Comparison of ENCODE assay signal across 16 cellular contexts in the genomic region with DNA sequence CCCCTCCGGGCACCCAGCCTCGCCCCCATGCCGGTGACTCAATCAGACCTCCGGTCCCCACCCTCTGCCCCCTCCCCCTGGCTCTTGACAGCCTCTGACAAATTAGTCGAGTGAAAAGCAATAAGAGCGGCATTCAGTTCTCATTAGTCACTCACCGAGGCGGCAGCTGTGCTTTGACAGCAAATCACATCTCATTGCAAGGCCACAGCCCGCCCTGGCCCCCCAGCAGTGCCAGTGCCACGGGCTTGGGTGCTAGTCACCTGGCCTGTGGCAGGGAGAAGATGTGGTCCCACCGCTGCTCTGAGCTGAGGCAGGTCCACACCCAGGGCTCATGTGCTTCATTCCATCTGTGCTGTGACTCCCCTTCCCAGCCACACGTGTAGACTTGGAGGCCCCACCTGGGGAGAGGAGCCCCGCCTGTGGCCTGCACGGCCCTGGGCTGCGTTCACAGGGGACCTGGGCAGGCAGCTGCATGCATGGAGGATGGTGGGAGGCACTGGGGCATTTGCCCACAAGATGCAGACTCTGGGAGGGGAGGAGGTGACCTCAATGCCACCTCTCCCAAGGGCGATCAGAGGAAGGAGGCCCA. TPM values are rescaled to one million over a fixed set of nuclear protein-coding genes. Genes with fewer than 3 reads are reported as not detected.
A peak's percentile ranks its signal among the peaks of the same experiment; 100 is the strongest.
DNase-seq lines count a peak whose midpoint lies in the region; ATAC-seq and TF ChIP-seq lines count a peak whose summit lies in the region.
"Had no signal": no experiment of that assay in that cellular context is flagged by ENCODE, and none has a peak within 500 bp of the region (broad histone marks: within the 10 kb centered on the region; RNA-seq: fewer than 3 reads in every experiment).

No MANE protein-coding gene starts in this region.

- in situ Hi-C loops in transverse colon (cut with MboI; ENCODE audit: low pct_ligation_motif_present in 1 of 4, low pct_unique_long_range_greater_than_20kb in 1 of 4, low sequenced_read_pairs in 3 of 4) = loop anchor here in 1 of 4 donors (25.0 kb wide), 2 partner anchors 108 to 233 kb away; partner anchors contain the start of gene TSSC4

- intact Hi-C loops in activated CD4-positive, alpha-beta T cell treated with anti-CD3 and anti-CD28 coated beads, Interleukin-2, amount 10 ng/mL, durations not matched to agents 24 days and 14 days (cut with micrococcal nuclease) = no loop called here
- intact Hi-C loops in transverse colon (cut with DNase I; ENCODE audit: low total_unique reads) = no loop called here

- H3K4me3 ChIP-seq in fibroblast of pulmonary artery (replicated peaks; ENCODE audit: low read depth, low read length) (no peak overlapping the region), smooth muscle cell (no peak overlapping the region), transverse colon (no peak overlapping the region)
- H3K4me3 ChIP-seq: heart left ventricle, K562 had no signal

- no peaks in the 10 kb centered on the region for H3K36me3 Mint-ChIP-seq in activated CD4-positive, alpha-beta T cell treated with anti-CD3 and anti-CD28 coated beads, Interleukin-2, amount 10 ng/mL, durations not matched to agents 24 days and 14 days (ENCODE audit: low read depth)

- H4K20me1 ChIP-seq in smooth muscle cell (ENCODE audit: low read depth) = no peaks in the 10 kb centered on the region

- no peaks in the 10 kb centered on the region for H3K79me2 ChIP-seq in smooth muscle cell (ENCODE audit: low read depth)

- peak; percentile 72 for DNase-seq in HCEC 1CT
- DNase-seq in RKO (ENCODE audit: low spot score) = peak; percentile 64
- DNase-seq in fibroblast of pulmonary artery (ENCODE audit: low read depth) = peak; percentile 27
- no peak for DNase-seq in smooth muscle cell (lab: John Stamatoyannopoulos, UW; ENCODE audit: unreplicated experiment)
- DNase-seq in activated CD4-positive, alpha-beta T cell treated with anti-CD3 and anti-CD28 coated beads, Interleukin-2, amount 10 ng/mL, durations not matched to agents 24 days and 14 days = no peak
- DNase-seq in transverse colon = no peak
- DNase-seq: activated gamma-delta T cell, dermis blood vessel endothelial cell, DMS53, heart left ventricle, midbrain had no signal

- H3K27me3 Mint-ChIP-seq in activated CD4-positive, alpha-beta T cell treated with anti-CD3 and anti-CD28 coated beads, Interleukin-2, amount 10 ng/mL, durations not matched to agents 24 days and 14 days = no peaks in the 10 kb centered on the region

- H3K27ac Mint-ChIP-seq in activated CD4-positive, alpha-beta T cell treated with anti-CD3 and anti-CD28 coated beads, Interleukin-2, amount 10 ng/mL, durations not matched to agents 24 days and 14 days = no peak overlapping the region

- TF ChIP-seq EP300 in transverse colon (IDR thresholded peaks at IDR 0.05; ENCODE audit: low read depth) = no peak

- H3K27me3 ChIP-seq in smooth muscle cell (ENCODE audit: low read depth) = no peaks in the 10 kb centered on the region
- H3K27me3 ChIP-seq in transverse colon = peaks cover 35% of the 10 kb centered on the region

- H3K9ac ChIP-seq in smooth muscle cell (ENCODE audit: low read depth) = no peak overlapping the region

- H3K27ac ChIP-seq in smooth muscle cell (ENCODE audit: low read depth) (no peak overlapping the region), transverse colon (no peak overlapping the region)
- H3K27ac ChIP-seq: heart left ventricle had no signal

- peaks cover 4% of the 10 kb centered on the region for H3K4me1 ChIP-seq in smooth muscle cell (ENCODE audit: low read depth)
- no peaks in the 10 kb centered on the region for H3K4me1 ChIP-seq in transverse colon
- H3K4me1 ChIP-seq: heart left ventricle had no signal

- H3K9me3 ChIP-seq in smooth muscle cell (replicated peaks; ENCODE audit: low read depth) (no peaks in the 10 kb centered on the region), transverse colon (no peaks in the 10 kb centered on the region)
- H3K9me3 ChIP-seq: heart left ventricle had no signal

- no peak overlapping the region for H3K4me3 Mint-ChIP-seq in activated CD4-positive, alpha-beta T cell treated with anti-CD3 and anti-CD28 coated beads, Interleukin-2, amount 10 ng/mL, durations not matched to agents 24 days and 14 days

- H3K4me1 Mint-ChIP-seq in activated CD4-positive, alpha-beta T cell treated with anti-CD3 and anti-CD28 coated beads, Interleukin-2, amount 10 ng/mL, durations not matched to agents 24 days and 14 days = no peaks in the 10 kb centered on the region

- H3K4me2 ChIP-seq in smooth muscle cell = peak overlapping the region; percentile 36

- no peaks in the 10 kb centered on the region for H3K9me3 Mint-ChIP-seq in activated CD4-positive, alpha-beta T cell treated with anti-CD3 and anti-CD28 coated beads, Interleukin-2, amount 10 ng/mL, durations not matched to agents 24 days and 14 days

- no peak overlapping the region for H2AFZ ChIP-seq in smooth muscle cell (ENCODE audit: low read depth)

- H3F3A ChIP-seq in smooth muscle cell (ENCODE audit: low read depth) = no peaks in the 10 kb centered on the region

- H3K36me3 ChIP-seq in smooth muscle cell (ENCODE audit: low read depth) = no peaks in the 10 kb centered on the region
- no peaks in the 10 kb centered on the region for H3K36me3 ChIP-seq in transverse colon
- H3K36me3 ChIP-seq: heart left ventricle had no signal

- TF ChIP-seq CTCF in fibroblast of pulmonary artery (IDR thresholded peaks at IDR 0.05; ENCODE audit: low read length, missing control alignments) (no peak), smooth muscle cell (IDR thresholded peaks at IDR 0.05; ENCODE audit: borderline replicate concordance, insufficient read depth, poor library complexity, severe bottlenecking) (no peak), transverse colon (IDR thresholded peaks at IDR 0.05) (no peak)

- no peak for ATAC-seq in HG03025 (IDR thresholded peaks at IDR 0.05; ENCODE audit: low FRiP score, unreplicated experiment)
- ATAC-seq: heart left ventricle, K562, sciatic nerve had no signal

- WGBS in smooth muscle cell (ENCODE audit: low lambda C conversion rate) = 43% methylated on average over 12 of the region's 16 CpGs
- 39% methylated on average over 15 of the region's 16 CpGs; no CpG with 5 or more reads in 1 of the 2 donors for WGBS in transverse colon (ENCODE audit: low coverage in 1 of 2), 2 donors

- no peak for TF ChIP-seq POLR2A in transverse colon (IDR thresholded peaks at IDR 0.05)

RNA-seq across cellular contexts. Expression of gene TH, which starts 7.4 kb away (rescaled TPM):
- total RNA-seq in smooth muscle cell (not detected in 2 replicates), transverse colon (not detected)
- not detected in 2 replicates for polyA plus RNA-seq in smooth muscle cell
- not detected in 2 replicates for total RNA-seq in activated CD4-positive, alpha-beta T cell treated with anti-CD3 and anti-CD28 coated beads, Interleukin-2, amount 10 ng/mL, durations not matched to agents 24 days and 14 days
- total RNA-seq: dermis blood vessel endothelial cell, heart left ventricle, K562, NCI-H460, SK-MEL-5 had no signal
- polyA plus RNA-seq: K562 had no signal

RNA-seq across cellular contexts. Expression of gene INS, which starts 18.0 kb away (rescaled TPM):
- total RNA-seq in smooth muscle cell = not detected in 2 replicates
- polyA plus RNA-seq in smooth muscle cell = not detected in 2 replicates
- total RNA-seq in activated CD4-positive, alpha-beta T cell treated with anti-CD3 and anti-CD28 coated beads, Interleukin-2, amount 10 ng/mL, durations not matched to agents 24 days and 14 days = not detected in 2 replicates
- total RNA-seq in transverse colon = not detected
- total RNA-seq: dermis blood vessel endothelial cell, K562, NCI-H460, SK-MEL-5 had no signal
- polyA plus RNA-seq: K562 had no signal

RNA-seq across cellular contexts. Expression of gene IGF2, which starts 39.8 kb away (rescaled TPM):
- total RNA-seq in smooth muscle cell = 2,086 and 2,274 TPM in 2 replicates
- polyA plus RNA-seq in smooth muscle cell = 3,825 and 3,877 TPM in 2 replicates
- 0.45 and 1.1 TPM in 2 replicates for total RNA-seq in activated CD4-positive, alpha-beta T cell treated with anti-CD3 and anti-CD28 coated beads, Interleukin-2, amount 10 ng/mL, durations not matched to agents 24 days and 14 days
- total RNA-seq in transverse colon = 10 to 100 TPM in 3 of 4 donors, 1 to 10 TPM in 1; 8.2 to 19.8 (median 12.2) TPM
- polyA plus RNA-seq: K562 had no signal

Comparison
In these comparisons a context has a peak if more than half of its experiments do, and no peak if none do; other contexts are left out.
1. DNase-seq: peak in HCEC 1CT (single experiment), RKO (single experiment) and fibroblast of pulmonary artery (single experiment); none in smooth muscle cell (single experiment), activated CD4-positive, alpha-beta T cell treated with anti-CD3 and anti-CD28 coated beads, Interleukin-2, amount 10 ng/mL, durations not matched to agents 24 days and 14 days (single experiment) and transverse colon (single experiment).
2. RNA of gene IGF2, which starts 39.8 kb away (total RNA-seq): 2,086 to 2,274 TPM in smooth muscle cell; 8.2 to 19.8 TPM in transverse colon and 0.45 to 1.1 TPM in activated CD4-positive, alpha-beta T cell treated with anti-CD3 and anti-CD28 coated beads, Interleukin-2, amount 10 ng/mL, durations not matched to agents 24 days and 14 days; every median in the first group is over 100 times any median in the second.